In genomic region chr19:41456342-41456918, GRCh38 we compare ENCODE assay signal across 11 cellular contexts. TPM values are rescaled to one million over a fixed set of nuclear protein-coding genes. Genes with fewer than 3 reads are reported as not detected.
DNase-seq lines count a peak whose midpoint lies in the region; ATAC-seq and TF ChIP-seq lines count a peak whose summit lies in the region.
"Had no signal": no experiment of that assay in that cellular context is flagged by ENCODE, and none has a peak within 500 bp of the region (broad histone marks: within the 10 kb centered on the region; RNA-seq: fewer than 3 reads in every experiment).

No MANE protein-coding gene starts in this region.

- intact Hi-C loops in naive thymus-derived CD4-positive, alpha-beta T cell (cut with micrococcal nuclease) = no loop called here
- intact Hi-C loops in mucosa of descending colon (cut with DNase I, micrococcal nuclease) = loop anchor here in 1 of 2 donors (10.0 kb wide), 1 partner anchor 108 kb away; no protein-coding TSS in a partner anchor

- H3K36me3 ChIP-seq in naive thymus-derived CD4-positive, alpha-beta T cell (ENCODE audit: control insufficient read depth in 2 of 3, insufficient read depth in 3 of 3, low read length in 3 of 3) = no peaks in the 10 kb centered on the region
- no peaks in the 10 kb centered on the region for H3K36me3 ChIP-seq in mucosa of descending colon (ENCODE audit: low read depth)
- H3K36me3 ChIP-seq: SJSA1 had no signal

- POLR2A ChIA-PET in naive thymus-derived CD4-positive, alpha-beta T cell (lab: Charles Lee) = interaction anchor here (0.6 to 1.2 kb wide), 3 partner anchors 20 to 93 kb away, joined by 3 read pairs; no protein-coding TSS in a partner anchor

- peaks cover 0 to 21% (median 5%) of the 10 kb centered on the region in 5 donors for H3K27me3 Mint-ChIP-seq in naive thymus-derived CD4-positive, alpha-beta T cell

- no peaks in the 10 kb centered on the region for H3K27me3 ChIP-seq in naive thymus-derived CD4-positive, alpha-beta T cell (ENCODE audit: control insufficient read depth in 2 of 2, insufficient read depth in 2 of 2, low read length in 2 of 2)

- CTCF ChIA-PET in naive thymus-derived CD4-positive, alpha-beta T cell (lab: Charles Lee) = interaction anchor here (0.8 to 3.1 kb wide), 5 partner anchors 84 to 137 kb away, joined by 3 to 11 read pairs (median 4); no protein-coding TSS in a partner anchor

- no peak overlapping the region for H3K4me3 ChIP-seq in naive thymus-derived CD4-positive, alpha-beta T cell (ENCODE audit: low read length)
- no peak overlapping the region for H3K4me3 ChIP-seq in mucosa of descending colon
- H3K4me3 ChIP-seq: SJSA1 had no signal

- DNase-seq in EH (ENCODE audit: low read depth) (peak; percentile 70), NCI-H69 (lab: John Stamatoyannopoulos, UW) (peak; percentile 10), fibroblast of gingiva (ENCODE audit: low read depth) (peak; percentile 31), mucosa of descending colon (no peak), substantia nigra (lab: John Stamatoyannopoulos, UW) (no peak), NCI-H2081 treated with DMSO at 0.1 percent for 48 hours (lab: John Stamatoyannopoulos, UW) (no peak)
- DNase-seq in naive thymus-derived CD4-positive, alpha-beta T cell = no peak
- no peak for DNase-seq in stimulated activated CD4-positive, alpha-beta T cell treated with anti-CD3 and anti-CD28 coated beads, Interleukin-2, amount 100 ng/mL, for 48 hours
- DNase-seq: NCI-H510A treated with DMSO at 0.1 percent for 48 hours had no signal

- H3K36me3 Mint-ChIP-seq in naive thymus-derived CD4-positive, alpha-beta T cell = no peaks in the 10 kb centered on the region

- ATAC-seq in naive thymus-derived CD4-positive, alpha-beta T cell = no peak
- no peak for ATAC-seq in mucosa of descending colon

- no peaks in the 10 kb centered on the region for H3K9me3 Mint-ChIP-seq in naive thymus-derived CD4-positive, alpha-beta T cell

- peaks cover 0 to 17% of the 10 kb centered on the region in 2 donors for H3K4me1 ChIP-seq in naive thymus-derived CD4-positive, alpha-beta T cell (ENCODE audit: control insufficient read depth in 2 of 2, insufficient read depth in 2 of 2, low read length in 2 of 2)
- no peaks in the 10 kb centered on the region for H3K4me1 ChIP-seq in mucosa of descending colon (ENCODE audit: low read depth)
- H3K4me1 ChIP-seq: SJSA1 had no signal

- H3K27ac ChIP-seq in naive thymus-derived CD4-positive, alpha-beta T cell (ENCODE audit: low read depth, low read length) = peak overlapping the region; percentile 48
- H3K27ac ChIP-seq in substantia nigra (ENCODE audit: low read depth, low read length, poor library complexity, severe bottlenecking) = no peak overlapping the region
- H3K27ac ChIP-seq: SJSA1 had no signal

- peak overlapping the region in 4 of 10 donors; percentile 11 to 66 (median 38) for H3K4me3 Mint-ChIP-seq in naive thymus-derived CD4-positive, alpha-beta T cell

- no peak for TF ChIP-seq CTCF in mucosa of descending colon (IDR thresholded peaks at IDR 0.05)

- peaks cover 7 to 44% (median 21%) of the 10 kb centered on the region in 7 donors for H3K4me1 Mint-ChIP-seq in naive thymus-derived CD4-positive, alpha-beta T cell

- peak overlapping the region in 6 of 9 donors; percentile 46 to 95 (median 70) for H3K27ac Mint-ChIP-seq in naive thymus-derived CD4-positive, alpha-beta T cell

- H3K9me3 ChIP-seq in naive thymus-derived CD4-positive, alpha-beta T cell (ENCODE audit: control insufficient read depth in 2 of 3, low read length in 3 of 3) = no peaks in the 10 kb centered on the region
- no peaks in the 10 kb centered on the region for H3K9me3 ChIP-seq in mucosa of descending colon
- H3K9me3 ChIP-seq: SJSA1 had no signal

RNA-seq across cellular contexts. Expression of gene ERICH4, which starts 13.5 kb away (rescaled TPM):
- not detected for total RNA-seq in naive thymus-derived CD4-positive, alpha-beta T cell
- not detected for polyA plus RNA-seq in naive thymus-derived CD4-positive, alpha-beta T cell
- not detected for total RNA-seq in mucosa of descending colon
- total RNA-seq: SJSA1 had no signal
- polyA plus RNA-seq: neural cell had no signal

RNA-seq across cellular contexts. Expression of gene DMAC2, which starts 16.7 kb away (rescaled TPM):
- 10 to 100 TPM; 22.2 to 44.4 (median 26.2) TPM for total RNA-seq in naive thymus-derived CD4-positive, alpha-beta T cell
- polyA plus RNA-seq in naive thymus-derived CD4-positive, alpha-beta T cell = 10 to 100 TPM; 53.2 to 53.7 TPM
- total RNA-seq in mucosa of descending colon = 10 to 100 TPM; 38.9 to 61.0 (median 47.5) TPM

RNA-seq across cellular contexts. Expression of gene B3GNT8, which starts 29.3 kb away (rescaled TPM):
- 1 to 10 TPM in 3 of 5 experiments, under 1 TPM in 2; 0.32 to 5.3 (median 1.1) TPM for total RNA-seq in naive thymus-derived CD4-positive, alpha-beta T cell
- under 1 TPM; 0.19 to 0.37 TPM for polyA plus RNA-seq in naive thymus-derived CD4-positive, alpha-beta T cell
- 10 to 100 TPM; 28.8 to 69.4 (median 34.3) TPM for total RNA-seq in mucosa of descending colon
- total RNA-seq: SJSA1 had no signal
- polyA plus RNA-seq: neural cell had no signal

RNA-seq across cellular contexts. Expression of gene BCKDHA, which starts 58.8 kb away (rescaled TPM):
- 10 to 100 TPM; 19.4 to 25.0 (median 20.5) TPM for total RNA-seq in naive thymus-derived CD4-positive, alpha-beta T cell
- 10 to 100 TPM; 45.1 to 55.9 TPM for polyA plus RNA-seq in naive thymus-derived CD4-positive, alpha-beta T cell
- 10 to 100 TPM; 16.6 to 22.5 (median 17.3) TPM for total RNA-seq in mucosa of descending colon

RNA-seq across cellular contexts. Expression of gene EXOSC5, which starts 59.3 kb away (rescaled TPM):
- 10 to 100 TPM; 15.0 to 37.5 (median 20.6) TPM for total RNA-seq in naive thymus-derived CD4-positive, alpha-beta T cell
- polyA plus RNA-seq in naive thymus-derived CD4-positive, alpha-beta T cell = 10 to 100 TPM; 76.0 to 84.8 TPM
- total RNA-seq in mucosa of descending colon = 10 to 100 TPM; 12.5 to 16.4 (median 13.3) TPM

Comparison
In these comparisons a context has a peak if more than half of its experiments do, and no peak if none do; other contexts are left out.
1. DNase-seq: peak in EH (single experiment), NCI-H69 (single experiment) and fibroblast of gingiva (single experiment); none in naive thymus-derived CD4-positive, alpha-beta T cell (0 of 9), mucosa of descending colon (0 of 3), substantia nigra (0 of 49), stimulated activated CD4-positive, alpha-beta T cell treated with anti-CD3 and anti-CD28 coated beads, Interleukin-2, amount 100 ng/mL, for 48 hours (0 of 2) and NCI-H2081 treated with DMSO at 0.1 percent for 48 hours (single experiment).
2. RNA of gene B3GNT8, which starts 29.3 kb away (total RNA-seq): 28.8 to 69.4 TPM in mucosa of descending colon; 0.32 to 5.3 TPM in naive thymus-derived CD4-positive, alpha-beta T cell; every median in the first group is over 4 times any median in the second.